ENCODE assay signal across 8 cellular contexts in the genomic region with DNA sequence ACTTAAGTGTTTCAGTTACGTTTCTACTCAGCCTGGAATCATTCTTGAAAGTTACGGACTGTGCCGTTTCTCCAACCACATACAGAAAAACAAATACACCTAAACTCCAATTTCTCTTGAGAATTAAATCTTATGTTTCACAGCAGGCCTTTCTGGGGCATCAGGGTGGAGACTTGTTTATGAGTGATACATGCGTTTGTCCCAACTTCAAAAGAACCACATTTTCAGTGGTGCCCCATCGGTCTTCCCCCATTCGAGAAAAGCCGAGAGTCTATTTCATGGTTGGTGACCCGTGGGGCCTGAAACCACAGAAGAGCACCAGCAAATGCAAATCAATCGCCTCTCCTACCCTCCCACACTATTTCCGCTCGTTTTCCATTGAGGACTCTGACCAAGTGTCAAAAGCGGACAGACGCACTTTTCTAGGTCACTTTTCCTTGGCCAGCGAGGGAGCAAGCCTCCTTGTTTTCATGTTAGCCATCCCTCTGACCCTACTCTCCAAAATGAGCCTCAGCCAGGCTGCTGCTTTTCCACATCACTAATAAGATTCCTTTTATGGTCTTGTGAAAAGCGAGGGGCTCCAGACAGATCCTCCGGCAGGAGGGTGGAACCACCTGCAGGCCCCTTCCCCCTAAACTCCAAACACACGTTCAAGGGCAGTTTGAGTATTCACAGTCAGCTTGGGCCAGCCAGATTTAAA. TPM values are rescaled to one million over a fixed set of nuclear protein-coding genes. Genes with fewer than 3 reads are reported as not detected.
A peak's percentile ranks its signal among the peaks of the same experiment; 100 is the strongest.
DNase-seq lines count a peak whose midpoint lies in the region; ATAC-seq and TF ChIP-seq lines count a peak whose summit lies in the region.

No MANE protein-coding gene starts in this region.

- DNase-seq in left ventricle myocardium inferior (no peak), Right ventricle myocardium inferior (ENCODE audit: missing footprints) (no peak), cardiac fibroblast (ENCODE audit: low read depth in 2 of 2) (peak; percentile 30 to 55), D341Med (ENCODE audit: low spot score) (no peak), Ammon's horn (ENCODE audit: low spot score) (no peak)
- no peak for DNase-seq in natural killer cell treated with Interleukin-12 subunit alpha and Interleukin-12 subunit beta and Interleukin-15 and Interleukin-18, amount 100 ng/mL, for 72 hours (ENCODE audit: low spot score)
- no peak for DNase-seq in stimulated activated CD4-positive, alpha-beta T cell treated with anti-CD3 and anti-CD28 coated beads, Interleukin-1b, Interleukin-23, amount 100 ng/mL, for 48 hours

- H3K4me3 Mint-ChIP-seq in natural killer cell treated with Interleukin-12 subunit alpha and Interleukin-12 subunit beta and Interleukin-15 and Interleukin-18, amount 100 ng/mL, for 72 hours = peak overlapping the region; percentile 32

- H3K9me3 ChIP-seq in left ventricle myocardium inferior (replicated peaks) = no peaks in the 10 kb centered on the region

- no peaks in the 10 kb centered on the region for H3K36me3 Mint-ChIP-seq in natural killer cell treated with Interleukin-12 subunit alpha and Interleukin-12 subunit beta and Interleukin-15 and Interleukin-18, amount 100 ng/mL, for 72 hours

- H3K4me3 ChIP-seq in left ventricle myocardium inferior (peak overlapping the region; percentile 94), cardiac fibroblast (replicated peaks in 1 of 2; ENCODE audit: low read depth in 2 of 2, low read length in 2 of 2) (peak overlapping the region; percentile 81 to 88)

- peaks cover 29% of the 10 kb centered on the region for H3K36me3 ChIP-seq in left ventricle myocardium inferior

- no peaks in the 10 kb centered on the region for H3K27me3 ChIP-seq in left ventricle myocardium inferior (ENCODE audit: low read depth)

- H3K27ac ChIP-seq in left ventricle myocardium inferior (replicated peaks) = peak overlapping the region; percentile 99

- H3K27ac Mint-ChIP-seq in natural killer cell treated with Interleukin-12 subunit alpha and Interleukin-12 subunit beta and Interleukin-15 and Interleukin-18, amount 100 ng/mL, for 72 hours = no peak overlapping the region

- H3K4me1 Mint-ChIP-seq in natural killer cell treated with Interleukin-12 subunit alpha and Interleukin-12 subunit beta and Interleukin-15 and Interleukin-18, amount 100 ng/mL, for 72 hours (ENCODE audit: low read depth in 2 of 2) = peaks cover 19 to 25% of the 10 kb centered on the region in 2 donors

- H3K9me3 Mint-ChIP-seq in natural killer cell treated with Interleukin-12 subunit alpha and Interleukin-12 subunit beta and Interleukin-15 and Interleukin-18, amount 100 ng/mL, for 72 hours = no peaks in the 10 kb centered on the region

- intact Hi-C loops in left ventricle myocardium inferior (cut with micrococcal nuclease) (no loop called here), Right ventricle myocardium inferior (cut with DNase I) (loop anchor here (5.0 to 10.0 kb wide), 4 partner anchors 118 to 292 kb away; no protein-coding TSS in a partner anchor)

- TF ChIP-seq CTCF in left ventricle myocardium inferior (IDR thresholded peaks at IDR 0.05; ENCODE audit: borderline replicate concordance) (no peak), cardiac fibroblast (IDR thresholded peaks at IDR 0.05; ENCODE audit: low read depth, low read length) (no peak)

- H3K27me3 Mint-ChIP-seq in natural killer cell treated with Interleukin-12 subunit alpha and Interleukin-12 subunit beta and Interleukin-15 and Interleukin-18, amount 100 ng/mL, for 72 hours = peaks cover 11 to 23% of the 10 kb centered on the region in 2 donors

- peaks cover 96% of the 10 kb centered on the region for H3K4me1 ChIP-seq in left ventricle myocardium inferior

- ATAC-seq in Right ventricle myocardium inferior (no peak), HG03460 (IDR thresholded peaks at IDR 0.05; ENCODE audit: unreplicated experiment) (peak; percentile 26)
- ATAC-seq in natural killer cell treated with Interleukin-12 subunit alpha and Interleukin-12 subunit beta and Interleukin-15 and Interleukin-18, amount 100 ng/mL, for 72 hours = no peak

RNA-seq across cellular contexts. Expression of a gene that starts 3.1 kb away (rescaled TPM):
- total RNA-seq in left ventricle myocardium inferior (20.5 TPM), Right ventricle myocardium inferior (24.4 TPM)
- under 1 TPM; 0.28 to 0.64 TPM for total RNA-seq in natural killer cell treated with Interleukin-12 subunit alpha and Interleukin-12 subunit beta and Interleukin-15 and Interleukin-18, amount 100 ng/mL, for 72 hours

Comparison
In these comparisons a context has a peak if more than half of its experiments do, and no peak if none do; other contexts are left out.
1. DNase-seq: peak in cardiac fibroblast (2 of 2); none in left ventricle myocardium inferior (single experiment), Right ventricle myocardium inferior (single experiment), natural killer cell treated with Interleukin-12 subunit alpha and Interleukin-12 subunit beta and Interleukin-15 and Interleukin-18, amount 100 ng/mL, for 72 hours (single experiment), stimulated activated CD4-positive, alpha-beta T cell treated with anti-CD3 and anti-CD28 coated beads, Interleukin-1b, Interleukin-23, amount 100 ng/mL, for 48 hours (single experiment), D341Med (single experiment) and Ammon's horn (single experiment).
2. RNA of a gene that starts 3.1 kb away (total RNA-seq): 24.4 TPM in Right ventricle myocardium inferior (single experiment) and 20.5 TPM in left ventricle myocardium inferior (single experiment); 0.28 to 0.64 TPM in natural killer cell treated with Interleukin-12 subunit alpha and Interleukin-12 subunit beta and Interleukin-15 and Interleukin-18, amount 100 ng/mL, for 72 hours; every median in the first group is over 10 times any median in the second.